ENCODE assay signal across 27 cellular contexts in genomic region chr5:97726106-97726505, GRCh38.
DNase-seq lines count a peak whose midpoint lies in the region; FAIRE-seq and TF ChIP-seq lines count a peak whose summit lies in the region.
"Had no signal": no experiment of that assay in that cellular context is flagged by ENCODE, and none has a peak within 500 bp of the region (broad histone marks: within the 10 kb centered on the region; RNA-seq: fewer than 3 reads in every experiment).

No MANE protein-coding gene starts in this region.

- peak; percentile 0 for DNase-seq in Caki2 (ENCODE audit: low read depth)
- DNase-seq in HFFc6, result peak; percentile 1
- DNase-seq in cardiac fibroblast (ENCODE audit: low read depth in 2 of 2), result peak; percentile 3 to 20
- no peak for DNase-seq in mesothelial cell of epicardium (ENCODE audit: low spot score in 2 of 2, unreplicated experiment in 2 of 2)
- DNase-seq in NCI-H1417 treated with DMSO at 0.1 percent for 48 hours (lab: John Stamatoyannopoulos, UW), result no peak
- no peak for DNase-seq in D721Med (ENCODE audit: insufficient read length, low spot score)
- no peak for DNase-seq in right atrium auricular region (ENCODE audit: low spot score)
- DNase-seq in epidermal melanocyte (ENCODE audit: insufficient read length, low spot score), result no peak
- DNase-seq: activated CD4-positive, alpha-beta memory T cell treated with anti-CD3 and anti-CD28 coated beads for 36 hours; activated CD4-positive, CD25-positive, alpha-beta regulatory T cell; activated gamma-delta T cell treated with Interleukin-2 at 50 U/mL for 16 hours; CD4-positive, alpha-beta memory T cell; DMS79; GOT3; hippocampal formation; NCI-H1105 treated with DMSO at 0.1 percent for 48 hours; NCI-H2081; NCI-H510A; NK-92 treated with Interleukin-12 subunit alpha and Interleukin-12 subunit beta, amount 100 ng/mL, for 24 hours; small intestine had no signal

- no peak for FAIRE-seq in D721Med (lab: Jason Lieb, UNC)
- FAIRE-seq: endothelial cell of umbilical vein, frontal cortex, GM19239, HepG2, islet of Langerhans, small intestine had no signal

- no peaks in the 10 kb centered on the region for H3K27me3 ChIP-seq in right atrium auricular region
- H3K27me3 ChIP-seq: suprapubic skin had no signal

- in situ Hi-C loops in Caki2 (cut with HindIII; ENCODE audit: low pct_unique_long_range_greater_than_20kb, low sequenced_read_pairs), result no loop called here

- TF ChIP-seq CTCF in HFFc6 (IDR thresholded peaks at IDR 0.05) (peak; percentile 64), cardiac fibroblast (IDR thresholded peaks at IDR 0.05; ENCODE audit: low read depth, low read length) (peak; percentile 48), mesothelial cell of epicardium (IDR thresholded peaks at IDR 0.05; ENCODE audit: unreplicated experiment) (peak; percentile 49), D721Med (IDR thresholded peaks at IDR 0.05; ENCODE audit: insufficient read depth, missing control alignments) (no peak), right atrium auricular region (IDR thresholded peaks at IDR 0.05) (no peak)

- H3K36me3 Mint-ChIP-seq in HFFc6 (ENCODE audit: low read depth) (no peaks in the 10 kb centered on the region), mesothelial cell of epicardium (no peaks in the 10 kb centered on the region)
- H3K36me3 Mint-ChIP-seq: activated CD4-positive, alpha-beta memory T cell treated with anti-CD3 and anti-CD28 coated beads for 36 hours; CD4-positive, alpha-beta memory T cell; stimulated activated memory B cell treated with anti-CD40 and anti-IgM and Interleukin-4, amounts not matched to agents 10 μg/mL and 1 μg/mL and 100 μg/mL, for 72 hours had no signal

- no peak overlapping the region for H3K27ac ChIP-seq in right atrium auricular region
- H3K27ac ChIP-seq: suprapubic skin had no signal

- H3K4me1 ChIP-seq in right atrium auricular region, result no peaks in the 10 kb centered on the region
- H3K4me1 ChIP-seq: suprapubic skin had no signal

- H3K4me3 ChIP-seq in cardiac fibroblast (replicated peaks in 1 of 2; ENCODE audit: low read depth in 2 of 2, low read length in 2 of 2) (no peak overlapping the region), right atrium auricular region (no peak overlapping the region)
- H3K4me3 ChIP-seq: suprapubic skin had no signal

- H3K27me3 Mint-ChIP-seq in HFFc6 (ENCODE audit: insufficient read depth), result no peaks in the 10 kb centered on the region; the same call in 1 of the 2 replicates
- H3K27me3 Mint-ChIP-seq in mesothelial cell of epicardium (ENCODE audit: low read depth), result no peaks in the 10 kb centered on the region
- H3K27me3 Mint-ChIP-seq: activated CD4-positive, alpha-beta memory T cell treated with anti-CD3 and anti-CD28 coated beads for 36 hours; CD4-positive, alpha-beta memory T cell; stimulated activated memory B cell treated with anti-CD40 and anti-IgM and Interleukin-4, amounts not matched to agents 10 μg/mL and 1 μg/mL and 100 μg/mL, for 72 hours had no signal

- no peaks in the 10 kb centered on the region for H3K9me3 ChIP-seq in right atrium auricular region
- H3K9me3 ChIP-seq: suprapubic skin had no signal

- no peak overlapping the region for H3K27ac Mint-ChIP-seq in HFFc6
- no peak overlapping the region for H3K27ac Mint-ChIP-seq in mesothelial cell of epicardium
- H3K27ac Mint-ChIP-seq: activated CD4-positive, alpha-beta memory T cell treated with anti-CD3 and anti-CD28 coated beads for 36 hours; CD4-positive, alpha-beta memory T cell; stimulated activated memory B cell treated with anti-CD40 and anti-IgM and Interleukin-4, amounts not matched to agents 10 μg/mL and 1 μg/mL and 100 μg/mL, for 72 hours had no signal

- no peaks in the 10 kb centered on the region for H3K9me3 Mint-ChIP-seq in HFFc6
- H3K9me3 Mint-ChIP-seq in mesothelial cell of epicardium, result peaks cover 29% of the 10 kb centered on the region

- peaks cover 25% of the 10 kb centered on the region for H3K4me1 Mint-ChIP-seq in HFFc6 (ENCODE audit: low read depth)
- no peaks in the 10 kb centered on the region for H3K4me1 Mint-ChIP-seq in mesothelial cell of epicardium
- H3K4me1 Mint-ChIP-seq: CD4-positive, alpha-beta memory T cell; stimulated activated memory B cell treated with anti-CD40 and anti-IgM and Interleukin-4, amounts not matched to agents 10 μg/mL and 1 μg/mL and 100 μg/mL, for 72 hours had no signal

- no peak overlapping the region for H3K4me3 Mint-ChIP-seq in HFFc6
- no peak overlapping the region for H3K4me3 Mint-ChIP-seq in mesothelial cell of epicardium
- H3K4me3 Mint-ChIP-seq: activated CD4-positive, alpha-beta memory T cell treated with anti-CD3 and anti-CD28 coated beads for 36 hours; CD4-positive, alpha-beta memory T cell; stimulated activated memory B cell treated with anti-CD40 and anti-IgM and Interleukin-4, amounts not matched to agents 10 μg/mL and 1 μg/mL and 100 μg/mL, for 72 hours had no signal

- H3K36me3 ChIP-seq in right atrium auricular region, result no peaks in the 10 kb centered on the region
- H3K36me3 ChIP-seq: suprapubic skin had no signal

Comparison
In these comparisons a context has a peak if more than half of its experiments do, and no peak if none do; other contexts are left out.
1. DNase-seq: peak in Caki2 (single experiment), HFFc6 (single experiment) and cardiac fibroblast (2 of 2); none in mesothelial cell of epicardium (0 of 2), NCI-H1417 treated with DMSO at 0.1 percent for 48 hours (single experiment), D721Med (single experiment), right atrium auricular region (single experiment) and epidermal melanocyte (single experiment).
2. CTCF ChIP-seq: peak in HFFc6 (single experiment), cardiac fibroblast (single experiment) and mesothelial cell of epicardium (single experiment); none in D721Med (single experiment) and right atrium auricular region (0 of 2).